Comparison of ENCODE assay signal across 12 cellular contexts in the genomic region with DNA sequence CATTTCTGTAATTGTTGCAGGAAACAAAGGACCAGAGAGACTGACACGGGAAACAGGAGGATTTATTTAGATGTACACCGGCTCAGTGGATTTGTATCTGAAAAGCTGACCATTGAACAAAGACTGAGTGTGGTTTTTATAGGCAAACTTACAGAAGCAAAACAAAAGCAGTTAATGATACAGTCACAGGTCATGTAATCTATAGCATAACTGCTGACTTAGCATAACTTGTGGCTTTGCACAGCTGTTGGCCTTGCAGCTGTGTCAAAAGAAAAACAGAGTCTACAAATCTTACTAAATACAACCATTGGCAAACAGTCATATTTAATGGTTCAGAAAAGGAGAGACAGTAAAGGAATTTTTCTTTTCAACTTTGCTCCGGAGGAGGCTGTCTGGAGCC. TPM values are rescaled to one million over a fixed set of nuclear protein-coding genes. Genes with fewer than 3 reads are reported as not detected.
A peak's percentile ranks its signal among the peaks of the same experiment; 100 is the strongest.
DNase-seq lines count a peak whose midpoint lies in the region; ATAC-seq, FAIRE-seq and TF ChIP-seq lines count a peak whose summit lies in the region.
"Had no signal": no experiment of that assay in that cellular context is flagged by ENCODE, and none has a peak within 500 bp of the region (broad histone marks: within the 10 kb centered on the region; RNA-seq: fewer than 3 reads in every experiment).

No MANE protein-coding gene starts in this region.

- no peak overlapping the region for H2AFZ ChIP-seq in GM23338

- peak overlapping the region; percentile 93; the same call in 2 of the 3 replicates for H3K4me2 ChIP-seq in A549
- H3K4me2 ChIP-seq in GM23338: no peak overlapping the region; the same call in 1 of the 2 replicates

- H3K36me3 ChIP-seq in GM23338 (ENCODE audit: insufficient read depth) (peaks cover 7% of the 10 kb centered on the region; the same call in 1 of the 2 replicates), lower lobe of right lung (no peaks in the 10 kb centered on the region), brain microvascular endothelial cell (replicated peaks) (no peaks in the 10 kb centered on the region)
- H3K36me3 ChIP-seq: cardiac muscle cell, uterus had no signal

- no peak for FAIRE-seq in A549 (lab: Jason Lieb, UNC)

- intact Hi-C loops in activated CD4-positive, alpha-beta memory T cell treated with anti-CD3 and anti-CD28 coated beads for 36 hours (cut with micrococcal nuclease): loop anchor here (2.0 to 5.0 kb wide), 4 partner anchors 49 to 240 kb away; a partner anchor contains a TSS
- intact Hi-C loops in lower lobe of right lung (cut with DNase I): no loop called here

- H3K4me1 ChIP-seq in A549: peaks cover 16% of the 10 kb centered on the region; the same call in 2 of the 3 replicates
- peaks cover 8% of the 10 kb centered on the region for H3K4me1 ChIP-seq in GM23338 (ENCODE audit: insufficient read depth)
- peaks cover 31% of the 10 kb centered on the region for H3K4me1 ChIP-seq in lower lobe of right lung

- no peaks in the 10 kb centered on the region for H3K9me2 ChIP-seq in GM23338 (ENCODE audit: insufficient read depth)

- peak overlapping the region; percentile 94; the same call in 2 of the 3 replicates for H3K4me3 Mint-ChIP-seq in GM23338
- H3K4me3 Mint-ChIP-seq in activated CD4-positive, alpha-beta memory T cell treated with anti-CD3 and anti-CD28 coated beads for 36 hours: peak overlapping the region; percentile 50

- H3K79me2 ChIP-seq in GM23338 (replicated peaks; ENCODE audit: insufficient read depth): peaks cover 39% of the 10 kb centered on the region

- H3K27ac Mint-ChIP-seq in GM23338: no peak overlapping the region
- H3K27ac Mint-ChIP-seq in activated CD4-positive, alpha-beta memory T cell treated with anti-CD3 and anti-CD28 coated beads for 36 hours: peak overlapping the region; percentile 42

- H3K9me3 ChIP-seq in A549 (no peaks in the 10 kb centered on the region), lower lobe of right lung (no peaks in the 10 kb centered on the region)
- H3K9me3 ChIP-seq: esophagus muscularis mucosa, uterus had no signal

- TF ChIP-seq POLR2A in A549 (IDR thresholded peaks at IDR 0.05; ENCODE audit: low read length): no peak

- in situ Hi-C loops in brain microvascular endothelial cell (cut with HindIII; ENCODE audit: low pct_ligation_motif_present, low sequenced_read_pairs): no loop called here

- H3K27me3 ChIP-seq in GM23338 (ENCODE audit: insufficient read depth) (no peaks in the 10 kb centered on the region), lower lobe of right lung (ENCODE audit: low read depth) (no peaks in the 10 kb centered on the region), brain microvascular endothelial cell (replicated peaks) (no peaks in the 10 kb centered on the region)
- H3K27me3 ChIP-seq: cardiac muscle cell, esophagus muscularis mucosa, uterus had no signal

- peaks cover 11% of the 10 kb centered on the region; the same call in 1 of the 2 replicates for H3F3A ChIP-seq in GM23338 (replicated peaks; ENCODE audit: low read depth)

- TF ChIP-seq RAD21 in A549 (conservative IDR thresholded peaks at IDR 0.05 in 1 of 2, IDR thresholded peaks at IDR 0.05 in 1 of 2): no peak

- H3K4me3 ChIP-seq in A549: no peak overlapping the region
- H3K4me3 ChIP-seq in GM23338: no peak overlapping the region
- no peak overlapping the region for H3K4me3 ChIP-seq in lower lobe of right lung
- H3K4me3 ChIP-seq in brain microvascular endothelial cell (ENCODE audit: low read depth, low read length): no peak overlapping the region
- H3K4me3 ChIP-seq: cardiac muscle cell had no signal

- peaks cover 38% of the 10 kb centered on the region for H3K36me3 Mint-ChIP-seq in GM23338 (ENCODE audit: low read depth)
- peaks cover 25% of the 10 kb centered on the region for H3K36me3 Mint-ChIP-seq in activated CD4-positive, alpha-beta memory T cell treated with anti-CD3 and anti-CD28 coated beads for 36 hours

- CTCF ChIA-PET in A549 (lab: Yijun Ruan, JAX): interaction anchor here (1.0 kb wide), 2 partner anchors 71 to 160 kb away, joined by 3 to 6 read pairs; no protein-coding TSS in a partner anchor
- CTCF ChIA-PET in activated CD4-positive, alpha-beta memory T cell treated with anti-CD3 and anti-CD28 coated beads for 36 hours (lab: Charles Lee): interaction anchor here (0.6 to 13.7 kb wide), 3 partner anchors 49 to 70 kb away, joined by 4 to 293 read pairs (median 5); a partner anchor contains a TSS

- no peak for TF ChIP-seq EP300 in A549 (IDR thresholded peaks at IDR 0.05)

- 89% methylated on average over 3 of the region's 3 CpGs for WGBS in A549 (ENCODE audit: missing lambda C conversion rate)

- ATAC-seq in A549 (no peak), GM23338 (no peak), lower lobe of right lung (no peak), GM18502 (IDR thresholded peaks at IDR 0.05; ENCODE audit: poor library complexity, unreplicated experiment) (no peak)

- H3K9me3 Mint-ChIP-seq in GM23338: peaks cover 3% of the 10 kb centered on the region; the same call in 1 of the 3 replicates
- H3K9me3 Mint-ChIP-seq in activated CD4-positive, alpha-beta memory T cell treated with anti-CD3 and anti-CD28 coated beads for 36 hours: peaks cover 2% of the 10 kb centered on the region

- POLR2A ChIA-PET in A549 (lab: Yijun Ruan, JAX): no interaction called here
- POLR2A ChIA-PET in activated CD4-positive, alpha-beta memory T cell treated with anti-CD3 and anti-CD28 coated beads for 36 hours (lab: Charles Lee): interaction anchor here (0.6 kb wide), 1 partner anchor 10 kb away, joined by 3 read pairs; no protein-coding TSS in a partner anchor

- H3K4me1 Mint-ChIP-seq in GM23338: peaks cover 6% of the 10 kb centered on the region; the same call in 2 of the 3 replicates
- H3K4me1 Mint-ChIP-seq in activated CD4-positive, alpha-beta memory T cell treated with anti-CD3 and anti-CD28 coated beads for 36 hours (ENCODE audit: low read depth): peaks cover 22% of the 10 kb centered on the region

- H4K20me1 ChIP-seq in GM23338 (replicated peaks; ENCODE audit: insufficient read depth): peaks cover 11% of the 10 kb centered on the region

- DNase-seq in A549 (ENCODE audit: low read depth in 1 of 2, low spot score in 1 of 2): no peak
- DNase-seq in GM23338 (ENCODE audit: low spot score): no peak
- DNase-seq in activated CD4-positive, alpha-beta memory T cell treated with anti-CD3 and anti-CD28 coated beads for 36 hours: no peak
- no peak for DNase-seq in lower lobe of right lung
- DNase-seq in middle frontal gyrus (ENCODE audit: extremely low spot score, low spot score): no peak
- no peak for DNase-seq in stimulated activated CD4-positive, alpha-beta T cell treated with anti-CD3 and anti-CD28 coated beads, Interleukin-4, amount 100 ng/mL, for 1 hour
- DNase-seq in brain microvascular endothelial cell: no peak
- DNase-seq: NCI-H1694, uterus had no signal

- peaks cover 27% of the 10 kb centered on the region for H3K27me3 Mint-ChIP-seq in GM23338 (ENCODE audit: insufficient read depth, low read depth, poor library complexity)
- H3K27me3 Mint-ChIP-seq in activated CD4-positive, alpha-beta memory T cell treated with anti-CD3 and anti-CD28 coated beads for 36 hours: no peaks in the 10 kb centered on the region

- TF ChIP-seq CTCF in A549 (IDR thresholded peaks at IDR 0.05): no peak
- TF ChIP-seq CTCF in GM23338 (conservative IDR thresholded peaks at IDR 0.05; ENCODE audit: low read depth in 2 of 2): no peak
- TF ChIP-seq CTCF in lower lobe of right lung (IDR thresholded peaks at IDR 0.05): no peak
- TF ChIP-seq CTCF in brain microvascular endothelial cell (IDR thresholded peaks at IDR 0.05; ENCODE audit: low read depth, low read length, missing control alignments): no peak

- H3K27ac ChIP-seq in A549: no peak overlapping the region
- H3K27ac ChIP-seq in GM23338 (ENCODE audit: low read depth): peak overlapping the region; percentile 39; the same call in 1 of the 2 replicates
- H3K27ac ChIP-seq in lower lobe of right lung: peak overlapping the region; percentile 98
- H3K27ac ChIP-seq in brain microvascular endothelial cell: no peak overlapping the region
- H3K27ac ChIP-seq: cardiac muscle cell had no signal

TF ChIP-seq in A549, 52 proteins besides CTCF, POLR2A, EP300 and RAD21 (continues in another document):
- no peak for TF ChIP-seq KDM1A (IDR thresholded peaks at IDR 0.05; ENCODE audit: low read depth)

TF ChIP-seq in GM23338, 12 proteins besides CTCF, POLR2A, EP300 and RAD21 (continues in another document):
- TF ChIP-seq POLR2AphosphoS5 (IDR thresholded peaks at IDR 0.05; ENCODE audit: low read depth): no peak

RNA-seq across cellular contexts. Expression of a gene that starts 2.3 kb away (rescaled TPM):
- polyA plus RNA-seq in A549 (2011; rRNA removed) (174 and 197 TPM in 2 replicates), A549 (2017; fragmentation: RNase III; extraction: RNeasy Plus Mini Kit Qiagen cat#74134 plus additional on column Dnase treatment) (137 to 151 TPM (median 142 TPM) in 3 replicates), GM23338 (2016; fragmentation: Nextera tagmentation; extraction: Ambion mirVana) (616 and 625 TPM in 2 replicates)
- 165 and 179 TPM in 2 replicates for polyA plus RNA-seq in A549 (2012; cell fraction: cytosol; rRNA removed)
- 409 and 482 TPM in 2 replicates for polyA plus RNA-seq in A549 (2012; cell fraction: nucleus; rRNA removed)
- polyA minus RNA-seq in A549 (2011; rRNA and poly(A)+ RNA removed): 111 and 131 TPM in 2 replicates
- total RNA-seq in GM23338 (2014; rRNA removed; shearing (Covaris generic)): 544 and 573 TPM in 2 replicates
- total RNA-seq in activated CD4-positive, alpha-beta memory T cell treated with anti-CD3 and anti-CD28 coated beads for 36 hours: 100 to 1,000 TPM; 355 to 357 TPM
- 175 TPM for total RNA-seq in lower lobe of right lung

RNA-seq across cellular contexts. Expression of a gene that starts 26.5 kb away (rescaled TPM):
- 8.3 and 10.3 TPM in 2 replicates for polyA plus RNA-seq in A549 (2011; rRNA removed)
- polyA plus RNA-seq in A549 (2012; cell fraction: cytosol; rRNA removed): 4.4 and 5.8 TPM in 2 replicates
- polyA plus RNA-seq in A549 (2012; cell fraction: nucleus; rRNA removed): 7.1 and 8.5 TPM in 2 replicates
- 6.7 to 10.1 TPM (median 8.3 TPM) in 3 replicates for polyA plus RNA-seq in A549 (2017; fragmentation: RNase III; extraction: RNeasy Plus Mini Kit Qiagen cat#74134 plus additional on column Dnase treatment)
- polyA minus RNA-seq in A549 (2011; rRNA and poly(A)+ RNA removed): 12.6 and 16.0 TPM in 2 replicates
- 62.2 and 65.0 TPM in 2 replicates for total RNA-seq in GM23338 (2014; rRNA removed; shearing (Covaris generic))
- polyA plus RNA-seq in GM23338 (2016; fragmentation: Nextera tagmentation; extraction: Ambion mirVana): 41.2 and 43.2 TPM in 2 replicates
- 10 to 100 TPM; 89.3 to 94.6 TPM for total RNA-seq in activated CD4-positive, alpha-beta memory T cell treated with anti-CD3 and anti-CD28 coated beads for 36 hours
- total RNA-seq in lower lobe of right lung: 256 TPM

RNA-seq across cellular contexts. Expression of a gene that starts 49.4 kb away (rescaled TPM):
- polyA plus RNA-seq in A549 (2011; rRNA removed) (23.6 and 24.3 TPM in 2 replicates), A549 (2017; fragmentation: RNase III; extraction: RNeasy Plus Mini Kit Qiagen cat#74134 plus additional on column Dnase treatment) (42.2 to 47.6 TPM (median 42.5 TPM) in 3 replicates), GM23338 (2016; fragmentation: Nextera tagmentation; extraction: Ambion mirVana) (77.4 and 83.5 TPM in 2 replicates)
- 77.6 and 81.1 TPM in 2 replicates for polyA plus RNA-seq in A549 (2012; cell fraction: cytosol; rRNA removed)
- 264 and 338 TPM in 2 replicates for polyA plus RNA-seq in A549 (2012; cell fraction: nucleus; rRNA removed)
- polyA minus RNA-seq in A549 (2011; rRNA and poly(A)+ RNA removed): 7.8 and 16.5 TPM in 2 replicates
- 54.5 and 61.2 TPM in 2 replicates for total RNA-seq in GM23338 (2014; rRNA removed; shearing (Covaris generic))
- total RNA-seq in activated CD4-positive, alpha-beta memory T cell treated with anti-CD3 and anti-CD28 coated beads for 36 hours: 10 to 100 TPM; 43.1 to 47.4 TPM
- total RNA-seq in lower lobe of right lung: 29.7 TPM

Comparison
In these comparisons a context has a peak if more than half of its experiments do, and no peak if none do; other contexts are left out.
1. H3K27ac ChIP-seq: peak in GM23338 (single experiment) and lower lobe of right lung (single experiment); none in A549 (0 of 2) and brain microvascular endothelial cell (single experiment).